In the genomic region with DNA sequence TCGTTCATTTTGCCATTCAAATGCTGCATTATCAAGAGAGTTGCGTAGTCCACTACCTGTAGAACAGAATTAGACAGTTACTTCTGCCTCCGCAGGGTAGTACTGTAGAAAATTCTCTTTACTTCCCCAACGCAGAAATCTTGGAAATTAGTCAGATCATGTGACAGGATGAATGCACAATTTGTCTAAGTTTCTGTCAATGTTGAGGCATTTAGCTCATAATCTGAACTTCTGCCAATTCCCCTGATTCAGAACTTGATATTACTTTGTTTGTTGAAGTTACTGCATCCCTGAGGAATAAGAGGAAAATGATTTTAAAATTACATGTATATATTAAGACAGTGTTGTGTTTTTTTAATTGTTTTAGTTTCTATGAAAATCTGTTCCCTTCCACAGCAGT, we compare ENCODE assay signal across 1 cellular context.
TF ChIP-seq lines count a peak whose summit lies in the region.

No MANE protein-coding gene starts in this region.

TF ChIP-seq in K562, 482 proteins besides CTCF, POLR2A, EP300 and RAD21 (continued from another document):
- TF ChIP-seq, protein P1, sequence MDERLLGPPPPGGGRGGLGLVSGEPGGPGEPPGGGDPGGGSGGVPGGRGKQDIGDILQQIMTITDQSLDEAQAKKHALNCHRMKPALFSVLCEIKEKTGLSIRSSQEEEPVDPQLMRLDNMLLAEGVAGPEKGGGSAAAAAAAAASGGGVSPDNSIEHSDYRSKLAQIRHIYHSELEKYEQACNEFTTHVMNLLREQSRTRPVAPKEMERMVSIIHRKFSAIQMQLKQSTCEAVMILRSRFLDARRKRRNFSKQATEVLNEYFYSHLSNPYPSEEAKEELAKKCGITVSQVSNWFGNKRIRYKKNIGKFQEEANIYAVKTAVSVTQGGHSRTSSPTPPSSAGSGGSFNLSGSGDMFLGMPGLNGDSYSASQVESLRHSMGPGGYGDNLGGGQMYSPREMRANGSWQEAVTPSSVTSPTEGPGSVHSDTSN (CRISPR knock-in tag; IDR thresholded peaks at IDR 0.05; ENCODE audit: low read depth) = no peak
- TF ChIP-seq, protein P1 (tag; conservative IDR thresholded peaks at IDR 0.05; ENCODE audit: low read depth) = 0 out of 2 replicates have a peak, but pooled peaks have one; percentile 15
- TF ChIP-seq RBM17 (IDR thresholded peaks at IDR 0.05; ENCODE audit: borderline replicate concordance, low read depth, low read length) = no peak
